In the genomic region with DNA sequence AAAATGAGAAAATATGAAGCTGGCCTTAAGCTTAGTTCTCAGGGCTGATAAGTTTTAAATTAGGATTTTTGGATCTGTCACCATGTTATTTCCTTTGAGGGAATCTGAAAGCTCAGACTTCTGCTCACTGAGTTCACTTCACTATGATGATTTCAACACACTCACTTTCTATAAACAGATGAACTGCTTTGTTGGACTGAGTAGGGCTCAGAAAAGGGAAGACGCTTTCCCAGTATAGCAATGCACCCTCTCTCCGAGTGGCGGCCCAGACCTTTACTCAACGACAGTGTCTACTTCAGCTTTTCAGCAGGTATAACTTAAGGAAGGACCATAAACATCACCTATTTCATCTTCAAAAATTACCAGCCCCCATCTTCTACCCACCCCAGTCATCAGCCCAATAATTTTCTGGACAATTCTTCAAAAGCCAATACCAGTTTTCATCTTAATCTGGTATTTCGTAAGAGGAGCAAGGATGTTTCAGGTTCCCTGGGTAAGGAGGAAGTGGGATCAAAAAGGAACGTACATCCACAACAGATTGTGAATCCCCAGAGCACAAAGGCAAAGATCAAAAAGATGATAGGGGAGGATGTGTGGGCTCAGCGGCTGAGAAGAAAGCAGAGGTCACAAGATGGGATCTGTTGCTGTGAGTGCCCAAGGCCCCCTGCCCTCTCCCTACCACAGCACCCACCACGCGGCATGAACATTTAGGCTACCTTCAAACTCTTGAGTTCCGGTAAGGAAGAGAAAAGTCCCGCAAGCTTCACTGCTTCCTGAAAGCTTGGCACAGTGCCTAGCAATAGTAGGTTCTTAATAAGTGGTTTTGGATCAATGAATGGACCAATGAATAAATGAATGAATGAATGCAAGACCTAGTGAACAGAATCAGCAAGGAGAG, we compare ENCODE assay signal across 9 cellular contexts. TPM values are rescaled to one million over a fixed set of nuclear protein-coding genes. Genes with fewer than 3 reads are reported as not detected.
DNase-seq lines count a peak whose midpoint lies in the region; ATAC-seq, FAIRE-seq and TF ChIP-seq lines count a peak whose summit lies in the region.
"Had no signal": no experiment of that assay in that cellular context is flagged by ENCODE, and none has a peak within 500 bp of the region (broad histone marks: within the 10 kb centered on the region; RNA-seq: fewer than 3 reads in every experiment).

No MANE protein-coding gene starts in this region.

- intact Hi-C loops in esophagus squamous epithelium (cut with DNase I), result no loop called here

- no peaks in the 10 kb centered on the region for H3K27me3 Mint-ChIP-seq in T-helper 17 cell

- no peaks in the 10 kb centered on the region for H3K36me3 ChIP-seq in esophagus squamous epithelium

- 49 to 67% methylated on average over 11 of the region's 11 CpGs for WGBS in esophagus squamous epithelium, 2 donors

- peaks cover 7% of the 10 kb centered on the region for H3K36me3 Mint-ChIP-seq in T-helper 17 cell (ENCODE audit: low read depth)

- no peak for TF ChIP-seq CTCF in esophagus squamous epithelium (IDR thresholded peaks at IDR 0.05)

- peaks cover 6 to 49% (median 26%) of the 10 kb centered on the region in 3 donors for H3K4me1 ChIP-seq in esophagus squamous epithelium

- TF ChIP-seq POLR2A in esophagus squamous epithelium (IDR thresholded peaks at IDR 0.05), result peak in 1 of 4 donors; percentile 32

- peak overlapping the region in 1 of 4 donors; percentile 15 for H3K4me3 ChIP-seq in esophagus squamous epithelium

- H3K4me3 Mint-ChIP-seq in T-helper 17 cell, result peak overlapping the region; percentile 91
- H3K4me3 Mint-ChIP-seq: neural crest cell had no signal

- no peaks in the 10 kb centered on the region for H3K27me3 ChIP-seq in esophagus squamous epithelium

- DNase-seq in GM19239 (ENCODE audit: insufficient read length, low spot score), result no peak
- peak in 2 of 3 donors; percentile 36 to 52 for DNase-seq in T-helper 17 cell
- DNase-seq in esophagus squamous epithelium (lab: John Stamatoyannopoulos, UW), result no peak
- peak; percentile 68 for DNase-seq in stimulated activated CD8-positive, alpha-beta memory T cell treated with anti-CD3 and anti-CD28 coated beads, Interleukin-4, amount 100 ng/mL, for 48 hours
- DNase-seq in NCI-H526 (lab: John Stamatoyannopoulos, UW), result no peak
- no peak for DNase-seq in GDM1 (lab: John Stamatoyannopoulos, UW)
- no peak for DNase-seq in DMS153 (lab: John Stamatoyannopoulos, UW)

- H3K27ac ChIP-seq in esophagus squamous epithelium, result peak overlapping the region; percentile 26 to 84 (median 69)

- H3K4me1 Mint-ChIP-seq in T-helper 17 cell, result peaks cover 76% of the 10 kb centered on the region

- peak overlapping the region; percentile 99 for H3K27ac Mint-ChIP-seq in T-helper 17 cell

- no peaks in the 10 kb centered on the region for H3K9me3 ChIP-seq in T-helper 17 cell (ENCODE audit: control insufficient read depth, low read length, poor library complexity, severe bottlenecking)
- no peaks in the 10 kb centered on the region for H3K9me3 ChIP-seq in esophagus squamous epithelium

- peak; percentile 67 for FAIRE-seq in GM19239 (lab: Jason Lieb, UNC)

- ATAC-seq in T-helper 17 cell (peak; percentile 63), GM18861 (IDR thresholded peaks at IDR 0.05; ENCODE audit: unreplicated experiment) (no peak)

RNA-seq across cellular contexts. Expression of gene LPIN2, which starts 41.9 kb away (rescaled TPM):
- 10 to 100 TPM; 75.8 to 84.8 TPM for total RNA-seq in T-helper 17 cell
- 10 to 100 TPM in 2 of 4 donors, 1 to 10 TPM in 2; 7.2 to 17.9 (median 12.6) TPM for total RNA-seq in esophagus squamous epithelium

Comparison
In these comparisons a context has a peak if more than half of its experiments do, and no peak if none do; other contexts are left out.
1. DNase-seq: peak in T-helper 17 cell (2 of 3) and stimulated activated CD8-positive, alpha-beta memory T cell treated with anti-CD3 and anti-CD28 coated beads, Interleukin-4, amount 100 ng/mL, for 48 hours (single experiment); none in GM19239 (single experiment), esophagus squamous epithelium (single experiment), NCI-H526 (0 of 2), GDM1 (single experiment) and DMS153 (single experiment).
2. RNA of gene LPIN2, which starts 41.9 kb away (total RNA-seq): 75.8 to 84.8 TPM in T-helper 17 cell; 7.2 to 17.9 TPM in esophagus squamous epithelium; every median in the first group is over 4 times any median in the second.